In the genomic region with DNA sequence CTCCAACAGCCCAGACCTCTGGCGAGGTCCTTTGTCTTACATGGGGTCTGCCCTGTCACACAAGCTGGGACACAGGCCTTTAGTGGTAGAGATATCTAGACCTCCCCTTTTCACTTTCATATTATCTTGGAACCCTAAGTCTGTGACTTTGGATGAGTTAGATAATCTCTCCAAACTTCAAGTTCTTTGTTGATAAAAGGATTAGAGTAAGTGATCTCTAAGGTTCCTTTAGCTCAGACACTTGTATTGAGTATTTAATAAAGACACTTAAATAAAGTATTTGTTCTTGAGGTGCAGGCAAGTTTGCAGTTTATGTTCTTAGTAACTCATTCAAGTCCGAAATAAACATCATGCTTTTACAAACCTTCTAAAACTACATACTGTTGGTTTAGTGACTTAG, we compare ENCODE assay signal across 29 cellular contexts.
"Had no signal": no experiment of that assay in that cellular context is flagged by ENCODE, and none has a peak within 500 bp of the region (broad histone marks: within the 10 kb centered on the region; RNA-seq: fewer than 3 reads in every experiment).

No MANE protein-coding gene starts in this region.

- H3K36me3 Mint-ChIP-seq: T-cell had no signal

- H2AFZ ChIP-seq: parathyroid adenoma had no signal

- H3K36me3 ChIP-seq: ascending aorta, brain microvascular endothelial cell, left ventricle myocardium inferior, right atrium auricular region, transverse colon had no signal

- H3K27ac Mint-ChIP-seq: activated naive CD8-positive, alpha-beta T cell treated with anti-CD3 and anti-CD28 coated beads, Interleukin-2, amount 10 ng/mL, durations not matched to agents 7 days and 5 days; endodermal cell; nephron progenitor cell; T-helper 2 cell treated with Interferon-gamma antibody and Interleukin-4, amounts not matched to agents 5 μg/mL and 100 μg/mL, for 36 hours had no signal

- H3K4me1 ChIP-seq: ascending aorta had no signal

- ATAC-seq: activated CD4-positive, CD25-positive, alpha-beta regulatory T cell treated with anti-CD3 and anti-CD28 coated beads, Interleukin-2, amount 50 U/mL, for 24 hours; esophagus mucosa; stimulated activated naive B cell treated with anti-CD40 and anti-IgM and Interleukin-4, amounts not matched to agents 10 μg/mL and 1 μg/mL and 100 μg/mL, for 72 hours; T-cell had no signal

- H3K4me3 Mint-ChIP-seq: activated naive CD8-positive, alpha-beta T cell treated with anti-CD3 and anti-CD28 coated beads, Interleukin-2, amount 10 ng/mL, durations not matched to agents 7 days and 5 days; endodermal cell; nephron progenitor cell; stimulated activated naive B cell treated with anti-CD40 and anti-IgM and Interleukin-4, amounts not matched to agents 10 μg/mL and 1 μg/mL and 100 μg/mL, for 72 hours; T-cell; T-helper 2 cell treated with Interferon-gamma antibody and Interleukin-4, amounts not matched to agents 5 μg/mL and 100 μg/mL, for 36 hours had no signal

- H3K4me3 ChIP-seq: ascending aorta, left ventricle myocardium inferior, lung, right atrium auricular region, smooth muscle cell, testis, transverse colon had no signal

- DNase-seq: activated CD4-positive, alpha-beta T cell treated with anti-CD3 and anti-CD28 coated beads for 48 hours; activated CD4-positive, alpha-beta T cell treated with anti-CD3 and anti-CD28 coated beads, Interleukin-2, amount 50 U/mL, for 48 hours; activated CD8-positive, alpha-beta memory T cell treated with anti-CD3 and anti-CD28 coated beads for 24 hours; activated naive CD8-positive, alpha-beta T cell treated with anti-CD3 and anti-CD28 coated beads, Interleukin-2, amount 10 ng/mL, durations not matched to agents 7 days and 5 days; activated T-cell treated with anti-CD3 and anti-CD28 coated beads, Interleukin-2, amount 50 U/mL, for 1 hour; brain microvascular endothelial cell; endodermal cell; foreskin melanocyte; kidney glomerular epithelial cell; left ventricle myocardium inferior; nephron progenitor cell; nucleus accumbens; stimulated activated CD4-positive, alpha-beta T cell treated with anti-CD3 and anti-CD28 coated beads, Interleukin-1b, Interleukin-23, amount 100 ng/mL, for 48 hours; stimulated activated CD4-positive, alpha-beta T cell treated with anti-CD3 and anti-CD28 coated beads, Interleukin-4, amount 100 ng/mL, for 4 hours; stimulated activated CD8-positive, alpha-beta memory T cell treated with anti-CD3 and anti-CD28 coated beads, Interleukin-4, amount 100 ng/mL, for 48 hours; stimulated activated naive B cell treated with anti-CD40 and anti-IgM and Interleukin-4, amounts not matched to agents 10 μg/mL and 1 μg/mL and 100 μg/mL, for 72 hours; T-cell; testis; transverse colon had no signal

- H3K27ac ChIP-seq: ascending aorta, brain microvascular endothelial cell, left ventricle myocardium inferior, parathyroid adenoma, right atrium auricular region, testis, transverse colon, VCaP had no signal

- H3K9me3 Mint-ChIP-seq: activated naive CD8-positive, alpha-beta T cell treated with anti-CD3 and anti-CD28 coated beads, Interleukin-2, amount 10 ng/mL, durations not matched to agents 7 days and 5 days; endodermal cell; nephron progenitor cell; stimulated activated naive B cell treated with anti-CD40 and anti-IgM and Interleukin-4, amounts not matched to agents 10 μg/mL and 1 μg/mL and 100 μg/mL, for 72 hours; T-cell; T-helper 2 cell treated with Interferon-gamma antibody and Interleukin-4, amounts not matched to agents 5 μg/mL and 100 μg/mL, for 36 hours had no signal

- H3K27me3 ChIP-seq: ascending aorta, brain microvascular endothelial cell, right atrium auricular region, testis, transverse colon had no signal

- H3K27me3 Mint-ChIP-seq: activated naive CD8-positive, alpha-beta T cell treated with anti-CD3 and anti-CD28 coated beads, Interleukin-2, amount 10 ng/mL, durations not matched to agents 7 days and 5 days; stimulated activated naive B cell treated with anti-CD40 and anti-IgM and Interleukin-4, amounts not matched to agents 10 μg/mL and 1 μg/mL and 100 μg/mL, for 72 hours; T-cell had no signal

- H3K4me2 ChIP-seq: smooth muscle cell had no signal

- FAIRE-seq: TTC549 had no signal

- H3K9ac ChIP-seq: parathyroid adenoma had no signal

- H3K9me3 ChIP-seq: ascending aorta, left ventricle myocardium inferior, right atrium auricular region, testis, transverse colon had no signal
